19 cellular contexts compared by ENCODE assay signal in genomic region chr6:43217351-43217750, GRCh38. TPM values are rescaled to one million over a fixed set of nuclear protein-coding genes. Genes with fewer than 3 reads are reported as not detected.
DNase-seq lines count a peak whose midpoint lies in the region; ATAC-seq and TF ChIP-seq lines count a peak whose summit lies in the region.
"Had no signal": no experiment of that assay in that cellular context is flagged by ENCODE, and none has a peak within 500 bp of the region (broad histone marks: within the 10 kb centered on the region; RNA-seq: fewer than 3 reads in every experiment).

No MANE protein-coding gene starts in this region.

- H3K36me3 ChIP-seq in upper lobe of right lung = peaks cover 51% of the 10 kb centered on the region

- no peak for TF ChIP-seq CTCF in coronary artery (IDR thresholded peaks at IDR 0.05)
- no peak for TF ChIP-seq CTCF in upper lobe of right lung (IDR thresholded peaks at IDR 0.05)

- no peaks in the 10 kb centered on the region for H3K27me3 ChIP-seq in upper lobe of right lung

- H3K9me3 ChIP-seq in upper lobe of right lung = no peaks in the 10 kb centered on the region

- intact Hi-C loops in left ventricle myocardium superior (cut with micrococcal nuclease) = no loop called here
- intact Hi-C loops in cardiac septum (cut with DNase I) = no loop called here
- intact Hi-C loops in upper lobe of right lung (cut with DNase I) = no loop called here

- H3K4me3 ChIP-seq in coronary artery (no peak overlapping the region), upper lobe of right lung (no peak overlapping the region)

- DNase-seq in left ventricle myocardium superior (no peak), cardiac septum (ENCODE audit: low spot score) (no peak), NCI-H1105 treated with DMSO at 0.1 percent for 48 hours (lab: John Stamatoyannopoulos, UW) (peak; percentile 21), coronary artery (ENCODE audit: low spot score) (peak; percentile 17), upper lobe of right lung (no peak)
- DNase-seq: ACHN, C1 segment of cervical spinal cord, DND-41, HCEC 1CT, MM.1S, NCI-H1694 treated with DMSO at 0.1 percent for 48 hours, NCI-H2171, NCI-H446 treated with DMSO at 0.1 percent for 48 hours, SIG-M5 had no signal

- H3K27ac ChIP-seq in coronary artery = no peak overlapping the region
- no peak overlapping the region for H3K27ac ChIP-seq in upper lobe of right lung

- no peaks in the 10 kb centered on the region for H3K4me1 ChIP-seq in upper lobe of right lung

- peak; percentile 59 for ATAC-seq in left ventricle myocardium superior
- ATAC-seq in upper lobe of right lung = peak; percentile 51
- ATAC-seq in GM19023 (IDR thresholded peaks at IDR 0.05; ENCODE audit: unreplicated experiment) = no peak
- ATAC-seq in HG03045 (IDR thresholded peaks at IDR 0.05; ENCODE audit: unreplicated experiment) = no peak
- ATAC-seq in GM21526 (IDR thresholded peaks at IDR 0.05; ENCODE audit: low FRiP score, unreplicated experiment) = no peak

RNA-seq across cellular contexts. Expression of gene DNPH1, which starts 11.9 kb away (rescaled TPM):
- total RNA-seq in left ventricle myocardium superior (31.2 TPM), cardiac septum (23.2 TPM), upper lobe of right lung (27.6 TPM)

RNA-seq across cellular contexts. Expression of gene TTBK1, which starts 25.9 kb away (rescaled TPM):
- 0.15 TPM for total RNA-seq in left ventricle myocardium superior
- 0.35 TPM for total RNA-seq in cardiac septum
- total RNA-seq in upper lobe of right lung = 0.17 TPM
- total RNA-seq: G401, RPMI7951 had no signal

RNA-seq across cellular contexts. Expression of gene CUL9, which starts 35.4 kb away (rescaled TPM):
- total RNA-seq in left ventricle myocardium superior (10.9 TPM), cardiac septum (15.6 TPM), upper lobe of right lung (37.4 TPM)

RNA-seq across cellular contexts. Expression of gene SRF, which starts 46.3 kb away (rescaled TPM):
- total RNA-seq in left ventricle myocardium superior (78.7 TPM), cardiac septum (81.2 TPM), upper lobe of right lung (33.6 TPM)

Comparison
In these comparisons a context has a peak if more than half of its experiments do, and no peak if none do; other contexts are left out.
1. ATAC-seq: peak in left ventricle myocardium superior (single experiment) and upper lobe of right lung (single experiment); none in GM19023 (single experiment), HG03045 (single experiment) and GM21526 (single experiment).
2. DNase-seq: peak in NCI-H1105 treated with DMSO at 0.1 percent for 48 hours (single experiment) and coronary artery (single experiment); none in left ventricle myocardium superior (single experiment), cardiac septum (single experiment) and upper lobe of right lung (single experiment).